14 cellular contexts compared by ENCODE assay signal in the genomic region with DNA sequence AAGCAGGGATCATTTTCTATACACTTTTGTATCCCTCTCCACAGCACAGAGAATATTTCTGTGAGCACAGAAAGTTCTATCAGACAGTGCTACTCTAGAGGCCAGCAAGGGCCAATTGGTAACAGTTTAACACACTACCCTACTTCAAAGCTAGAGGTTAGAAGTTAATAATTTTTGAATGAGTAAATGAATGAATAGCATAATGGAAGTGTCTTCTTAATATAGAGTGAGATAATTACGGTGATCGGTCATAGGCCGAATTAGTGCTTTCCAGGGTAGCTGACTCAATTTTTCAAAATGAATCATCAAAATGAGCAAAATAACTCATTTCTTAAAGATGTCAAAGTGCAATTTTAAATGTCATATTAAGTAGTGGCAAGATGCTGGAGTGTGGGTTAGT.
DNase-seq lines count a peak whose midpoint lies in the region; ATAC-seq and TF ChIP-seq lines count a peak whose summit lies in the region.
"Had no signal": no experiment of that assay in that cellular context is flagged by ENCODE, and none has a peak within 500 bp of the region (broad histone marks: within the 10 kb centered on the region; RNA-seq: fewer than 3 reads in every experiment).

No MANE protein-coding gene starts in this region.

- no peak overlapping the region for H3K27ac ChIP-seq in testis
- H3K27ac ChIP-seq: foreskin keratinocyte, HL-60, tibial nerve had no signal

- H3K4me3 Mint-ChIP-seq in activated T-helper 2 cell treated with anti-CD3 and anti-CD28 coated beads, Interferon-gamma antibody, Interleukin-2, Interleukin-4, amounts not matched to agents 10 μg/mL and 5 μg/mL and 100 μg/mL, durations not matched to agents 14 hours and 24 hours and 36 hours (ENCODE audit: low read depth) = no peak overlapping the region
- H3K4me3 Mint-ChIP-seq: natural killer cell had no signal

- no peaks in the 10 kb centered on the region for H3K27me3 Mint-ChIP-seq in activated T-helper 2 cell treated with anti-CD3 and anti-CD28 coated beads, Interferon-gamma antibody, Interleukin-2, Interleukin-4, amounts not matched to agents 10 μg/mL and 5 μg/mL and 100 μg/mL, durations not matched to agents 14 hours and 24 hours and 36 hours (ENCODE audit: low read depth)

- no peaks in the 10 kb centered on the region for H3K36me3 Mint-ChIP-seq in activated T-helper 2 cell treated with anti-CD3 and anti-CD28 coated beads, Interferon-gamma antibody, Interleukin-2, Interleukin-4, amounts not matched to agents 10 μg/mL and 5 μg/mL and 100 μg/mL, durations not matched to agents 14 hours and 24 hours and 36 hours (ENCODE audit: low read depth)
- H3K36me3 Mint-ChIP-seq: natural killer cell had no signal

- no peak for TF ChIP-seq POLR2A in testis (IDR thresholded peaks at IDR 0.05)

- H3K4me1 Mint-ChIP-seq in activated T-helper 2 cell treated with anti-CD3 and anti-CD28 coated beads, Interferon-gamma antibody, Interleukin-2, Interleukin-4, amounts not matched to agents 10 μg/mL and 5 μg/mL and 100 μg/mL, durations not matched to agents 14 hours and 24 hours and 36 hours (ENCODE audit: low read depth) = no peaks in the 10 kb centered on the region
- H3K4me1 Mint-ChIP-seq: natural killer cell had no signal

- H3K27me3 ChIP-seq in testis = no peaks in the 10 kb centered on the region
- H3K27me3 ChIP-seq: foreskin keratinocyte, tibial nerve had no signal

- no peak overlapping the region for H3K27ac Mint-ChIP-seq in activated T-helper 2 cell treated with anti-CD3 and anti-CD28 coated beads, Interferon-gamma antibody, Interleukin-2, Interleukin-4, amounts not matched to agents 10 μg/mL and 5 μg/mL and 100 μg/mL, durations not matched to agents 14 hours and 24 hours and 36 hours
- H3K27ac Mint-ChIP-seq: natural killer cell had no signal

- H3K4me3 ChIP-seq in testis = no peak overlapping the region
- H3K4me3 ChIP-seq: tibial nerve had no signal

- no peaks in the 10 kb centered on the region for H3K36me3 ChIP-seq in testis (ENCODE audit: low read depth, missing control alignments)
- H3K36me3 ChIP-seq: tibial nerve had no signal

- no peaks in the 10 kb centered on the region for H3K9me3 Mint-ChIP-seq in activated T-helper 2 cell treated with anti-CD3 and anti-CD28 coated beads, Interferon-gamma antibody, Interleukin-2, Interleukin-4, amounts not matched to agents 10 μg/mL and 5 μg/mL and 100 μg/mL, durations not matched to agents 14 hours and 24 hours and 36 hours

- no peaks in the 10 kb centered on the region for H3K4me1 ChIP-seq in testis
- H3K4me1 ChIP-seq: foreskin keratinocyte, tibial nerve had no signal

- no peak for TF ChIP-seq CTCF in testis (IDR thresholded peaks at IDR 0.05)

- no peak for DNase-seq in NCI-H1930 (lab: John Stamatoyannopoulos, UW)
- no peak for DNase-seq in activated T-helper 2 cell treated with anti-CD3 and anti-CD28 coated beads, Interferon-gamma antibody, Interleukin-2, Interleukin-4, amounts not matched to agents 10 μg/mL and 5 μg/mL and 100 μg/mL, durations not matched to agents 14 hours and 24 hours and 36 hours (ENCODE audit: low spot score)
- DNase-seq in Right ventricle myocardium superior = no peak
- DNase-seq in testis = no peak
- DNase-seq: dermis blood vessel endothelial cell, foreskin keratinocyte, natural killer cell, RPMI8226 had no signal

- H3K9me3 ChIP-seq in testis = no peaks in the 10 kb centered on the region
- H3K9me3 ChIP-seq: tibial nerve had no signal

- intact Hi-C loops in activated T-helper 2 cell treated with anti-CD3 and anti-CD28 coated beads, Interferon-gamma antibody, Interleukin-2, Interleukin-4, amounts not matched to agents 10 μg/mL and 5 μg/mL and 100 μg/mL, durations not matched to agents 14 hours and 24 hours and 36 hours (cut with micrococcal nuclease) = no loop called here
- intact Hi-C loops in Right ventricle myocardium superior (cut with DNase I) = no loop called here
- intact Hi-C loops in testis (cut with DNase I; ENCODE audit: low total_unique reads) = no loop called here

- WGBS in testis, 2 donors = 94 to 99% methylated on average over 3 of the region's 3 CpGs

- ATAC-seq in GM18498 (IDR thresholded peaks at IDR 0.05; ENCODE audit: unreplicated experiment) (peak; percentile 69), GM19452 (IDR thresholded peaks at IDR 0.05; ENCODE audit: unreplicated experiment) (peak; percentile 85), HG02840 (IDR thresholded peaks at IDR 0.05; ENCODE audit: low FRiP score, unreplicated experiment) (peak; percentile 84), HG03439 (IDR thresholded peaks at IDR 0.05; ENCODE audit: unreplicated experiment) (peak; percentile 68), Right ventricle myocardium superior (ENCODE audit: poor library complexity) (no peak)
- ATAC-seq: foreskin keratinocyte, natural killer cell had no signal
